ENCODE assay signal across 14 cellular contexts in the genomic region with DNA sequence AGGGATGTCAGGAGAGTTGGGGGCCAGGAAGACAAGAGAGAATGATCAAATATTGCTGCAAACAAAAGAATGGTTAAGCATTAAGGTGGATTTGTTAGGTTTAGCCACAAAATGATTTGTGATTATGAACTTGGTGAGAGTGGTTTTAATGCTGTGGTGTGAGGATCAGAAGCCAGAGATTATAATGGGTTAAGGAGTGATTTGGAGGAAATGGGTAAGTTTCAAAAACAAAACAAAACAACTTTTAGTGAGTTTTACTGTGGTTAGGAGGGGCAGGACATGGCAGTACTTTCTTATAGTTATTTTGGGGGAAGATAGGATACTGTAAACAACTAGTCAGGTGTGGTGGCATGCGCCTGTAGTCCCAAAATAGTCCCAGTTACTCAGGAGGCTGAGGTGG. TPM values are rescaled to one million over a fixed set of nuclear protein-coding genes. Genes with fewer than 3 reads are reported as not detected.
DNase-seq lines count a peak whose midpoint lies in the region; ATAC-seq and TF ChIP-seq lines count a peak whose summit lies in the region.
"Had no signal": no experiment of that assay in that cellular context is flagged by ENCODE, and none has a peak within 500 bp of the region (broad histone marks: within the 10 kb centered on the region; RNA-seq: fewer than 3 reads in every experiment).

No MANE protein-coding gene starts in this region.

- WGBS in thyroid gland, 2 donors, result 94 to 95% methylated on average over 1 of the region's 1 CpG
- WGBS in prostate gland, result 96% methylated on average over 1 of the region's 1 CpG

- TF ChIP-seq CTCF in Calu3 (IDR thresholded peaks at IDR 0.05; ENCODE audit: unreplicated experiment) (no peak), thyroid gland (IDR thresholded peaks at IDR 0.05) (no peak), prostate gland (IDR thresholded peaks at IDR 0.05) (no peak)

- no peaks in the 10 kb centered on the region for H3K9me3 Mint-ChIP-seq in Calu3 (ENCODE audit: low read depth, unreplicated experiment)
- no peaks in the 10 kb centered on the region for H3K9me3 Mint-ChIP-seq in activated T-helper 2 cell treated with anti-CD3 and anti-CD28 coated beads, Interferon-gamma antibody, Interleukin-2, Interleukin-4, amounts not matched to agents 10 μg/mL and 5 μg/mL and 100 μg/mL, durations not matched to agents 14 hours and 24 hours and 36 hours
- peaks cover 0 to 2% (median 0%) of the 10 kb centered on the region in 7 donors for H3K9me3 Mint-ChIP-seq in naive B cell

- peak overlapping the region in 8 of 11 experiments; percentile 2 to 91 (median 66); a peak in 13 of 22 replicates for H3K4me2 ChIP-seq in BLaER1 treated with 17β-estradiol and CSF1 and Interleukin-3, amounts not matched to agents 10 nM and 100 nM

- intact Hi-C loops in Calu3 (cut with micrococcal nuclease; ENCODE audit: unreplicated experiment), result no loop called here
- intact Hi-C loops in activated T-helper 2 cell treated with anti-CD3 and anti-CD28 coated beads, Interferon-gamma antibody, Interleukin-2, Interleukin-4, amounts not matched to agents 10 μg/mL and 5 μg/mL and 100 μg/mL, durations not matched to agents 14 hours and 24 hours and 36 hours (cut with micrococcal nuclease), result no loop called here
- intact Hi-C loops in thyroid gland (cut with DNase I), result no loop called here
- intact Hi-C loops in prostate gland (cut with DNase I), result no loop called here

- no peaks in the 10 kb centered on the region for H3K27me3 ChIP-seq in BLaER1 treated with 17β-estradiol and CSF1 and Interleukin-3, amounts not matched to agents 10 nM and 100 nM
- no peaks in the 10 kb centered on the region for H3K27me3 ChIP-seq in thyroid gland
- no peaks in the 10 kb centered on the region for H3K27me3 ChIP-seq in prostate gland (replicated peaks; ENCODE audit: insufficient read depth)
- H3K27me3 ChIP-seq: ascending aorta, esophagus muscularis mucosa had no signal

- no peak overlapping the region for H3K4me3 Mint-ChIP-seq in Calu3 (ENCODE audit: low read depth, unreplicated experiment)
- H3K4me3 Mint-ChIP-seq in activated T-helper 2 cell treated with anti-CD3 and anti-CD28 coated beads, Interferon-gamma antibody, Interleukin-2, Interleukin-4, amounts not matched to agents 10 μg/mL and 5 μg/mL and 100 μg/mL, durations not matched to agents 14 hours and 24 hours and 36 hours (ENCODE audit: low read depth), result no peak overlapping the region
- H3K4me3 Mint-ChIP-seq in naive B cell, result peak overlapping the region in 5 of 8 donors; percentile 8 to 57 (median 30)

- H3K36me3 ChIP-seq in BLaER1 treated with 17β-estradiol and CSF1 and Interleukin-3, amounts not matched to agents 10 nM and 100 nM, result peaks cover 16 to 85% (median 46%) of the 10 kb centered on the region in 11 experiments; a peak in 19 of 22 replicates
- no peaks in the 10 kb centered on the region for H3K36me3 ChIP-seq in thyroid gland
- H3K36me3 ChIP-seq in prostate gland, result no peaks in the 10 kb centered on the region
- H3K36me3 ChIP-seq: ascending aorta, esophagus muscularis mucosa had no signal

- H3K4me3 ChIP-seq in BLaER1 treated with 17β-estradiol and CSF1 and Interleukin-3, amounts not matched to agents 10 nM and 100 nM, result no peak overlapping the region
- no peak overlapping the region for H3K4me3 ChIP-seq in thyroid gland (replicated peaks in 1 of 3)
- H3K4me3 ChIP-seq in prostate gland, result no peak overlapping the region
- H3K4me3 ChIP-seq: ascending aorta, esophagus muscularis mucosa, lung had no signal

- H3K4me1 Mint-ChIP-seq in Calu3 (ENCODE audit: low read depth, unreplicated experiment), result peaks cover 30% of the 10 kb centered on the region
- peaks cover 31% of the 10 kb centered on the region for H3K4me1 Mint-ChIP-seq in activated T-helper 2 cell treated with anti-CD3 and anti-CD28 coated beads, Interferon-gamma antibody, Interleukin-2, Interleukin-4, amounts not matched to agents 10 μg/mL and 5 μg/mL and 100 μg/mL, durations not matched to agents 14 hours and 24 hours and 36 hours (ENCODE audit: low read depth)
- H3K4me1 Mint-ChIP-seq in naive B cell, result peaks cover 31 to 40% (median 35%) of the 10 kb centered on the region in 3 donors

- ATAC-seq in naive B cell (ENCODE audit: low read depth in 2 of 2), result no peak
- no peak for ATAC-seq in GM19328 (IDR thresholded peaks at IDR 0.05; ENCODE audit: unreplicated experiment)
- ATAC-seq: HCT116 had no signal

- H3K9me3 ChIP-seq in BLaER1 treated with 17β-estradiol and CSF1 and Interleukin-3, amounts not matched to agents 10 nM and 100 nM (replicated peaks in 1 of 11), result peaks cover 6 to 23% (median 10%) of the 10 kb centered on the region in 11 experiments; a peak in 15 of 22 replicates
- H3K9me3 ChIP-seq in thyroid gland, result no peaks in the 10 kb centered on the region
- no peaks in the 10 kb centered on the region for H3K9me3 ChIP-seq in prostate gland
- H3K9me3 ChIP-seq: ascending aorta, esophagus muscularis mucosa had no signal

- no TSS peak for BruUV-seq in Calu3 (replicated peaks; lab: Mats Ljungman, UMichigan)

- H4K20me1 ChIP-seq in BLaER1 treated with 17β-estradiol and CSF1 and Interleukin-3, amounts not matched to agents 10 nM and 100 nM, result peaks cover 0 to 92% (median 75%) of the 10 kb centered on the region in 11 experiments; a peak in 17 of 22 replicates

- CTCF ChIA-PET in Calu3 (lab: Charles Lee), result no interaction called here

- DNase-seq in Calu3 (no peak), naive B cell (no peak), thyroid gland (no peak), prostate gland (ENCODE audit: low spot score) (no peak)
- no peak for DNase-seq in activated T-helper 2 cell treated with anti-CD3 and anti-CD28 coated beads, Interferon-gamma antibody, Interleukin-2, Interleukin-4, amounts not matched to agents 10 μg/mL and 5 μg/mL and 100 μg/mL, durations not matched to agents 14 hours and 24 hours and 36 hours (ENCODE audit: low spot score)
- DNase-seq: cortex of kidney, DMS53, NCI-H1436 had no signal

- H3K27ac ChIP-seq in BLaER1 treated with 17β-estradiol and CSF1 and Interleukin-3, amounts not matched to agents 10 nM and 100 nM, result peak overlapping the region in 5 of 11 experiments; percentile 3 to 91 (median 43); a peak in 7 of 22 replicates
- H3K27ac ChIP-seq in thyroid gland, result no peak overlapping the region
- no peak overlapping the region for H3K27ac ChIP-seq in prostate gland
- H3K27ac ChIP-seq: ascending aorta, esophagus muscularis mucosa had no signal

- peaks cover 37 to 100% (median 82%) of the 10 kb centered on the region in 10 experiments for H3K4me1 ChIP-seq in BLaER1 treated with 17β-estradiol and CSF1 and Interleukin-3, amounts not matched to agents 10 nM and 100 nM
- H3K4me1 ChIP-seq in thyroid gland (peaks cover 17 to 38% of the 10 kb centered on the region in 2 donors), prostate gland (replicated peaks) (peaks cover 5% of the 10 kb centered on the region)
- H3K4me1 ChIP-seq: ascending aorta had no signal

- no peak overlapping the region for H3K9ac ChIP-seq in BLaER1 treated with 17β-estradiol and CSF1 and Interleukin-3, amounts not matched to agents 10 nM and 100 nM

- H3K36me3 Mint-ChIP-seq in Calu3 (ENCODE audit: insufficient read depth, unreplicated experiment), result no peaks in the 10 kb centered on the region
- H3K36me3 Mint-ChIP-seq in activated T-helper 2 cell treated with anti-CD3 and anti-CD28 coated beads, Interferon-gamma antibody, Interleukin-2, Interleukin-4, amounts not matched to agents 10 μg/mL and 5 μg/mL and 100 μg/mL, durations not matched to agents 14 hours and 24 hours and 36 hours (ENCODE audit: low read depth), result peaks cover 14% of the 10 kb centered on the region
- peaks cover 9 to 19% of the 10 kb centered on the region in 2 donors for H3K36me3 Mint-ChIP-seq in naive B cell

- H3K27me3 Mint-ChIP-seq in Calu3 (ENCODE audit: unreplicated experiment) (no peaks in the 10 kb centered on the region), naive B cell (no peaks in the 10 kb centered on the region)
- H3K27me3 Mint-ChIP-seq in activated T-helper 2 cell treated with anti-CD3 and anti-CD28 coated beads, Interferon-gamma antibody, Interleukin-2, Interleukin-4, amounts not matched to agents 10 μg/mL and 5 μg/mL and 100 μg/mL, durations not matched to agents 14 hours and 24 hours and 36 hours (ENCODE audit: low read depth), result no peaks in the 10 kb centered on the region

- TF ChIP-seq POLR2A in thyroid gland (IDR thresholded peaks at IDR 0.05), result no peak
- TF ChIP-seq POLR2A in prostate gland (IDR thresholded peaks at IDR 0.05), result no peak

- peak overlapping the region; percentile 37 for H3K27ac Mint-ChIP-seq in Calu3 (ENCODE audit: unreplicated experiment)
- H3K27ac Mint-ChIP-seq in activated T-helper 2 cell treated with anti-CD3 and anti-CD28 coated beads, Interferon-gamma antibody, Interleukin-2, Interleukin-4, amounts not matched to agents 10 μg/mL and 5 μg/mL and 100 μg/mL, durations not matched to agents 14 hours and 24 hours and 36 hours, result peak overlapping the region; percentile 40
- peak overlapping the region in 4 of 6 donors; percentile 16 to 95 (median 76) for H3K27ac Mint-ChIP-seq in naive B cell

RNA-seq across cellular contexts. Expression of a gene that starts 24.0 kb away (rescaled TPM):
- total RNA-seq in Calu3 (2022) (22.8 and 24.5 TPM in 2 replicates), thyroid gland (10 to 100 TPM; 27.7 to 45.7 (median 32.4) TPM), prostate gland (10 to 100 TPM; 23.2 to 56.3 TPM)
- 27.4 and 29.1 TPM in 2 replicates for total RNA-seq in activated T-helper 2 cell treated with anti-CD3 and anti-CD28 coated beads, Interferon-gamma antibody, Interleukin-2, Interleukin-4, amounts not matched to agents 10 μg/mL and 5 μg/mL and 100 μg/mL, durations not matched to agents 14 hours and 24 hours and 36 hours
- polyA plus RNA-seq in naive B cell (ENCODE audit: low read depth in 6 of 6), result 10 to 100 TPM; 13.4 to 26.7 (median 18.1) TPM

Comparison
In these comparisons a context has a peak if more than half of its experiments do, and no peak if none do; other contexts are left out.
1. H3K4me3 Mint-ChIP-seq: peak in naive B cell (5 of 8); none in Calu3 (single experiment) and activated T-helper 2 cell treated with anti-CD3 and anti-CD28 coated beads, Interferon-gamma antibody, Interleukin-2, Interleukin-4, amounts not matched to agents 10 μg/mL and 5 μg/mL and 100 μg/mL, durations not matched to agents 14 hours and 24 hours and 36 hours (single experiment).
2. Peak in every context shown above with its lines, with median percentiles within 50 percentile points of each other: H3K27ac Mint-ChIP-seq.